In the genomic region with DNA sequence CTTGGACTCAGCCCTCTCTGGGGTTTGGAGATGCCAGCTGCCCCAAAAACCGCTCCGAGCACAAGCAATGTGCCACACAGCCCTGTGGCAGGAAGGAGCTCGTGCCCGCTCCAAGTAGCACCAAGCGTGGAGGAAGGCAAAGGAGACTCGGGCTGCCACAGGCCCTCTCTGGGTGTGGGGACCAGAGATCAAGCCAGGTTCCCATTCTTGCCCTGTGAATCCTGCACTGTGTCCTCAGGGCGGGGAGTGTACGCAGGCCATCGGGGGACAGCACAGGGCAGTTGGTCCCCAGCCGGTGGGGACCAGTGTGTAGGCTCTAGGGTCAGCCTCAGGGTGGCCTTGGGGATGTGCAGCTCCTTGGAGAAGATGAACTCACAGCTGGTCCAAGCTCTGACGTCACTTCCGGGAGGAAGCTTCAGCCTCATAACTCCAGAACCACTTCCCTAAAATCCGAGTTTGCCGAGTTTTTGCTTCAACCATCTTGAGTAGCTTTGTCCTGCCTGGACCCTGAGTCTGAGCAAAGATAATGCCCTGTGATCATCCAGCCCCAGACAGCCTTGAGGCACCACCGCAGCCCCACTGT, we compare ENCODE assay signal across 1 cellular context.
TF ChIP-seq lines count a peak whose summit lies in the region.

No MANE protein-coding gene starts in this region.

TF ChIP-seq in K562, 482 proteins besides CTCF, POLR2A, EP300 and RAD21 (continued from another document and continues in another):
- TF ChIP-seq, protein P1, sequence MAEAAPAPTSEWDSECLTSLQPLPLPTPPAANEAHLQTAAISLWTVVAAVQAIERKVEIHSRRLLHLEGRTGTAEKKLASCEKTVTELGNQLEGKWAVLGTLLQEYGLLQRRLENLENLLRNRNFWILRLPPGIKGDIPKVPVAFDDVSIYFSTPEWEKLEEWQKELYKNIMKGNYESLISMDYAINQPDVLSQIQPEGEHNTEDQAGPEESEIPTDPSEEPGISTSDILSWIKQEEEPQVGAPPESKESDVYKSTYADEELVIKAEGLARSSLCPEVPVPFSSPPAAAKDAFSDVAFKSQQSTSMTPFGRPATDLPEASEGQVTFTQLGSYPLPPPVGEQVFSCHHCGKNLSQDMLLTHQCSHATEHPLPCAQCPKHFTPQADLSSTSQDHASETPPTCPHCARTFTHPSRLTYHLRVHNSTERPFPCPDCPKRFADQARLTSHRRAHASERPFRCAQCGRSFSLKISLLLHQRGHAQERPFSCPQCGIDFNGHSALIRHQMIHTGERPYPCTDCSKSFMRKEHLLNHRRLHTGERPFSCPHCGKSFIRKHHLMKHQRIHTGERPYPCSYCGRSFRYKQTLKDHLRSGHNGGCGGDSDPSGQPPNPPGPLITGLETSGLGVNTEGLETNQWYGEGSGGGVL (CRISPR knock-in tag; IDR thresholded peaks at IDR 0.05), result no peak
- TF ChIP-seq ZNF764 (CRISPR knock-in tag; IDR thresholded peaks at IDR 0.05; ENCODE audit: low read depth) (no peak), KHSRP (IDR thresholded peaks at IDR 0.05) (no peak), MTA3 (IDR thresholded peaks at IDR 0.05; ENCODE audit: borderline replicate concordance) (no peak), ESRRB (CRISPR knock-in tag; IDR thresholded peaks at IDR 0.05; ENCODE audit: borderline replicate concordance) (no peak), ZFPM2 (CRISPR knock-in tag; IDR thresholded peaks at IDR 0.05) (no peak), IFI16 (CRISPR knock-in tag; IDR thresholded peaks at IDR 0.05) (no peak), RBM17 (IDR thresholded peaks at IDR 0.05; ENCODE audit: borderline replicate concordance, low read depth, low read length) (no peak), HBP1 (CRISPR knock-in tag; IDR thresholded peaks at IDR 0.05) (no peak), NR2F6 (CRISPR knock-in tag; IDR thresholded peaks at IDR 0.05) (no peak), ZBTB9 (CRISPR knock-in tag; IDR thresholded peaks at IDR 0.05) (no peak), CBX1 (IDR thresholded peaks at IDR 0.05; ENCODE audit: low read depth) (no peak), ZNF24 (IDR thresholded peaks at IDR 0.05) (no peak), ZNF766 (CRISPR knock-in tag; conservative IDR thresholded peaks at IDR 0.05) (no peak), STAT5B (CRISPR knock-in tag; IDR thresholded peaks at IDR 0.05) (no peak), ZBTB1 (CRISPR knock-in tag; IDR thresholded peaks at IDR 0.05; ENCODE audit: borderline replicate concordance, low read depth) (no peak), SMAD3 (CRISPR knock-in tag; conservative IDR thresholded peaks at IDR 0.05) (no peak), SRSF7 (optimal IDR thresholded peaks at IDR 0.05; ENCODE audit: low read depth, low read length) (no peak), JUND (IDR thresholded peaks at IDR 0.05; ENCODE audit: borderline replicate concordance, low read depth, low read length) (peak; percentile 62; the same call in 1 of the 2 replicates), JUND (tag; IDR thresholded peaks at IDR 0.05; ENCODE audit: borderline replicate concordance, low read depth, low read length) (0 out of 3 replicates have a peak, but pooled peaks have one; percentile 48), CEBPB (tag; IDR thresholded peaks at IDR 0.05) (no peak), NCOA1 (IDR thresholded peaks at IDR 0.05; ENCODE audit: low read depth) (no peak), HIVEP1 (CRISPR knock-in tag; IDR thresholded peaks at IDR 0.05) (no peak), ZNF785 (CRISPR knock-in tag; IDR thresholded peaks at IDR 0.05) (no peak), MYNN (IDR thresholded peaks at IDR 0.05) (no peak), MYNN (CRISPR knock-in tag; IDR thresholded peaks at IDR 0.05) (no peak), SAFB (IDR thresholded peaks at IDR 0.05; ENCODE audit: borderline replicate concordance, low read depth, low read length) (no peak), ELF1 (tag; IDR thresholded peaks at IDR 0.05) (no peak), DNMT1 (IDR thresholded peaks at IDR 0.05) (no peak), ZNF780A (CRISPR knock-in tag; IDR thresholded peaks at IDR 0.05) (no peak), RBM25 (IDR thresholded peaks at IDR 0.05; ENCODE audit: low read depth, low read length, severe bottlenecking) (no peak), ZBTB12 (CRISPR knock-in tag; IDR thresholded peaks at IDR 0.05) (peak; percentile 45), GATAD2B (IDR thresholded peaks at IDR 0.05; ENCODE audit: borderline replicate concordance) (no peak), HINFP (tag; conservative IDR thresholded peaks at IDR 0.05; ENCODE audit: low read depth) (no peak), RBM39 (optimal IDR thresholded peaks at IDR 0.05; ENCODE audit: low read depth, low read length) (no peak), NEUROD1 (IDR thresholded peaks at IDR 0.05; ENCODE audit: borderline replicate concordance, low read depth, low read length, partially characterized antibody) (no peak), DMBX1 (CRISPR knock-in tag; IDR thresholded peaks at IDR 0.05; ENCODE audit: borderline replicate concordance) (no peak), CEBPG (CRISPR knock-in tag; IDR thresholded peaks at IDR 0.05) (no peak), CEBPG (tag; conservative IDR thresholded peaks at IDR 0.05 in 1 of 2, IDR thresholded peaks at IDR 0.05 in 1 of 2) (no peak), DACH1 (IDR thresholded peaks at IDR 0.05; ENCODE audit: partially characterized antibody) (peak; percentile 62)
- TF ChIP-seq, protein P2, sequence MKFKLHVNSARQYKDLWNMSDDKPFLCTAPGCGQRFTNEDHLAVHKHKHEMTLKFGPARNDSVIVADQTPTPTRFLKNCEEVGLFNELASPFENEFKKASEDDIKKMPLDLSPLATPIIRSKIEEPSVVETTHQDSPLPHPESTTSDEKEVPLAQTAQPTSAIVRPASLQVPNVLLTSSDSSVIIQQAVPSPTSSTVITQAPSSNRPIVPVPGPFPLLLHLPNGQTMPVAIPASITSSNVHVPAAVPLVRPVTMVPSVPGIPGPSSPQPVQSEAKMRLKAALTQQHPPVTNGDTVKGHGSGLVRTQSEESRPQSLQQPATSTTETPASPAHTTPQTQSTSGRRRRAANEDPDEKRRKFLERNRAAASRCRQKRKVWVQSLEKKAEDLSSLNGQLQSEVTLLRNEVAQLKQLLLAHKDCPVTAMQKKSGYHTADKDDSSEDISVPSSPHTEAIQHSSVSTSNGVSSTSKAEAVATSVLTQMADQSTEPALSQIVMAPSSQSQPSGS (CRISPR knock-in tag; IDR thresholded peaks at IDR 0.05), result no peak
- TF ChIP-seq, protein P3, sequence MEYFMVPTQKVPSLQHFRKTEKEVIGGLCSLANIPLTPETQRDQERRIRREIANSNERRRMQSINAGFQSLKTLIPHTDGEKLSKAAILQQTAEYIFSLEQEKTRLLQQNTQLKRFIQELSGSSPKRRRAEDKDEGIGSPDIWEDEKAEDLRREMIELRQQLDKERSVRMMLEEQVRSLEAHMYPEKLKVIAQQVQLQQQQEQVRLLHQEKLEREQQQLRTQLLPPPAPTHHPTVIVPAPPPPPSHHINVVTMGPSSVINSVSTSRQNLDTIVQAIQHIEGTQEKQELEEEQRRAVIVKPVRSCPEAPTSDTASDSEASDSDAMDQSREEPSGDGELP (CRISPR knock-in tag; IDR thresholded peaks at IDR 0.05; ENCODE audit: borderline replicate concordance), result peak; percentile 90
- TF ChIP-seq, protein P4, sequence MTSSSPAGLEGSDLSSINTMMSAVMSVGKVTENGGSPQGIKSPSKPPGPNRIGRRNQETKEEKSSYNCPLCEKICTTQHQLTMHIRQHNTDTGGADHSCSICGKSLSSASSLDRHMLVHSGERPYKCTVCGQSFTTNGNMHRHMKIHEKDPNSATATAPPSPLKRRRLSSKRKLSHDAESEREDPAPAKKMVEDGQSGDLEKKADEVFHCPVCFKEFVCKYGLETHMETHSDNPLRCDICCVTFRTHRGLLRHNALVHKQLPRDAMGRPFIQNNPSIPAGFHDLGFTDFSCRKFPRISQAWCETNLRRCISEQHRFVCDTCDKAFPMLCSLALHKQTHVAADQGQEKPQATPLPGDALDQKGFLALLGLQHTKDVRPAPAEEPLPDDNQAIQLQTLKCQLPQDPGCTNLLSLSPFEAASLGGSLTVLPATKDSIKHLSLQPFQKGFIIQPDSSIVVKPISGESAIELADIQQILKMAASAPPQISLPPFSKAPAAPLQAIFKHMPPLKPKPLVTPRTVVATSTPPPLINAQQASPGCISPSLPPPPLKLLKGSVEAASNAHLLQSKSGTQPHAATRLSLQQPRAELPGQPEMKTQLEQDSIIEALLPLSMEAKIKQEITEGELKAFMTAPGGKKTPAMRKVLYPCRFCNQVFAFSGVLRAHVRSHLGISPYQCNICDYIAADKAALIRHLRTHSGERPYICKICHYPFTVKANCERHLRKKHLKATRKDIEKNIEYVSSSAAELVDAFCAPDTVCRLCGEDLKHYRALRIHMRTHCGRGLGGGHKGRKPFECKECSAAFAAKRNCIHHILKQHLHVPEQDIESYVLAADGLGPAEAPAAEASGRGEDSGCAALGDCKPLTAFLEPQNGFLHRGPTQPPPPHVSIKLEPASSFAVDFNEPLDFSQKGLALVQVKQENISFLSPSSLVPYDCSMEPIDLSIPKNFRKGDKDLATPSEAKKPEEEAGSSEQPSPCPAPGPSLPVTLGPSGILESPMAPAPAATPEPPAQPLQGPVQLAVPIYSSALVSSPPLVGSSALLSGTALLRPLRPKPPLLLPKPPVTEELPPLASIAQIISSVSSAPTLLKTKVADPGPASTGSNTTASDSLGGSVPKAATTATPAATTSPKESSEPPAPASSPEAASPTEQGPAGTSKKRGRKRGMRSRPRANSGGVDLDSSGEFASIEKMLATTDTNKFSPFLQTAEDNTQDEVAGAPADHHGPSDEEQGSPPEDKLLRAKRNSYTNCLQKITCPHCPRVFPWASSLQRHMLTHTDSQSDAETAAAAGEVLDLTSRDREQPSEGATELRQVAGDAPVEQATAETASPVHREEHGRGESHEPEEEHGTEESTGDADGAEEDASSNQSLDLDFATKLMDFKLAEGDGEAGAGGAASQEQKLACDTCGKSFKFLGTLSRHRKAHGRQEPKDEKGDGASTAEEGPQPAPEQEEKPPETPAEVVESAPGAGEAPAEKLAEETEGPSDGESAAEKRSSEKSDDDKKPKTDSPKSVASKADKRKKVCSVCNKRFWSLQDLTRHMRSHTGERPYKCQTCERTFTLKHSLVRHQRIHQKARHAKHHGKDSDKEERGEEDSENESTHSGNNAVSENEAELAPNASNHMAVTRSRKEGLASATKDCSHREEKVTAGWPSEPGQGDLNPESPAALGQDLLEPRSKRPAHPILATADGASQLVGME (CRISPR knock-in tag; IDR thresholded peaks at IDR 0.05), result no peak
- TF ChIP-seq, protein P5, sequence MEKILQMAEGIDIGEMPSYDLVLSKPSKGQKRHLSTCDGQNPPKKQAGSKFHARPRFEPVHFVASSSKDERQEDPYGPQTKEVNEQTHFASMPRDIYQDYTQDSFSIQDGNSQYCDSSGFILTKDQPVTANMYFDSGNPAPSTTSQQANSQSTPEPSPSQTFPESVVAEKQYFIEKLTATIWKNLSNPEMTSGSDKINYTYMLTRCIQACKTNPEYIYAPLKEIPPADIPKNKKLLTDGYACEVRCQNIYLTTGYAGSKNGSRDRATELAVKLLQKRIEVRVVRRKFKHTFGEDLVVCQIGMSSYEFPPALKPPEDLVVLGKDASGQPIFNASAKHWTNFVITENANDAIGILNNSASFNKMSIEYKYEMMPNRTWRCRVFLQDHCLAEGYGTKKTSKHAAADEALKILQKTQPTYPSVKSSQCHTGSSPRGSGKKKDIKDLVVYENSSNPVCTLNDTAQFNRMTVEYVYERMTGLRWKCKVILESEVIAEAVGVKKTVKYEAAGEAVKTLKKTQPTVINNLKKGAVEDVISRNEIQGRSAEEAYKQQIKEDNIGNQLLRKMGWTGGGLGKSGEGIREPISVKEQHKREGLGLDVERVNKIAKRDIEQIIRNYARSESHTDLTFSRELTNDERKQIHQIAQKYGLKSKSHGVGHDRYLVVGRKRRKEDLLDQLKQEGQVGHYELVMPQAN (IDR thresholded peaks at IDR 0.05; ENCODE audit: borderline replicate concordance), result no peak
- TF ChIP-seq, protein P6, sequence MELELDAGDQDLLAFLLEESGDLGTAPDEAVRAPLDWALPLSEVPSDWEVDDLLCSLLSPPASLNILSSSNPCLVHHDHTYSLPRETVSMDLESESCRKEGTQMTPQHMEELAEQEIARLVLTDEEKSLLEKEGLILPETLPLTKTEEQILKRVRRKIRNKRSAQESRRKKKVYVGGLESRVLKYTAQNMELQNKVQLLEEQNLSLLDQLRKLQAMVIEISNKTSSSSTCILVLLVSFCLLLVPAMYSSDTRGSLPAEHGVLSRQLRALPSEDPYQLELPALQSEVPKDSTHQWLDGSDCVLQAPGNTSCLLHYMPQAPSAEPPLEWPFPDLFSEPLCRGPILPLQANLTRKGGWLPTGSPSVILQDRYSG (tag; conservative IDR thresholded peaks at IDR 0.05; ENCODE audit: low read depth), result no peak
